17 cellular contexts compared by ENCODE assay signal in the genomic region with DNA sequence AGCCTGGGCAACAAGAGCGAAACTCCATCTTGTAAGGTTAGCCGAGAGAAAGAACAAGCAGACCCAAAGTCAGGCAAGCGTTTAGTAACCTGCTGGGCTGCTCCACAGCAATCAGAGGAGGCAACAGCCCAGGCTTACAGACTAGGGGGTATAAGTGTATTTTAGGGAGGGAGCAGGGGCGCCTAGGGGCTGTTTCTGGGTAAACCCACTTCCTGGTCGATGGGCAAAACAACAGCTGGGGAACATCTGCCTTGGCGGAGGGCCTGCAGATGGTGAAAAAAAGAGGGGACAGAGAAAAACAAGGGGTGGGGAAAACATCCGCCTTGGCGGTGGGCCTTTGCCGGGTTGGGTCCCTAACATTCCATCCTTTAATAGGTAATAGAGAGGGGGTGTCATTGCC. TPM values are rescaled to one million over a fixed set of nuclear protein-coding genes. Genes with fewer than 3 reads are reported as not detected.
DNase-seq lines count a peak whose midpoint lies in the region; TF ChIP-seq lines count a peak whose summit lies in the region.
"Had no signal": no experiment of that assay in that cellular context is flagged by ENCODE, and none has a peak within 500 bp of the region (broad histone marks: within the 10 kb centered on the region; RNA-seq: fewer than 3 reads in every experiment).

No MANE protein-coding gene starts in this region.

- H3K9me3 Mint-ChIP-seq in Calu3 (ENCODE audit: low read depth, unreplicated experiment) = no peaks in the 10 kb centered on the region
- H3K9me3 Mint-ChIP-seq: CD4-positive, alpha-beta memory T cell had no signal

- H3K27ac Mint-ChIP-seq in Calu3 (ENCODE audit: unreplicated experiment) = no peak overlapping the region
- H3K27ac Mint-ChIP-seq: CD14-positive monocyte; CD4-positive, alpha-beta memory T cell had no signal

- no peak overlapping the region for H3K4me3 Mint-ChIP-seq in Calu3 (ENCODE audit: low read depth, unreplicated experiment)
- H3K4me3 Mint-ChIP-seq: CD14-positive monocyte; CD4-positive, alpha-beta memory T cell had no signal

- H3K4me1 ChIP-seq in DOHH2 (ENCODE audit: control insufficient read depth, low read length) (peaks cover 8% of the 10 kb centered on the region), OCI-LY1 (ENCODE audit: insufficient read depth, low read length, severe bottlenecking) (peaks cover 66% of the 10 kb centered on the region)
- H3K4me1 ChIP-seq: A549 had no signal

- no TSS peak for BruUV-seq in Calu3 (replicated peaks; lab: Mats Ljungman, UMichigan)

- CTCF ChIA-PET in Calu3 (lab: Charles Lee) = no interaction called here

- H3K27me3 ChIP-seq in DOHH2 (ENCODE audit: control insufficient read depth, low read length) (0 out of 2 replicates have a peak, but pooled peaks cover 6% of the 10 kb centered on the region), OCI-LY1 (ENCODE audit: insufficient read depth, low read length) (no peaks in the 10 kb centered on the region), dorsolateral prefrontal cortex (no peaks in the 10 kb centered on the region)

- H3K79me2 ChIP-seq in DOHH2 (ENCODE audit: control insufficient read depth, low read length) (no peaks in the 10 kb centered on the region), OCI-LY1 (ENCODE audit: insufficient read depth, low read length) (no peaks in the 10 kb centered on the region)

- H3K4me2 ChIP-seq in DOHH2 (ENCODE audit: low read length) (peak overlapping the region; percentile 19; the same call in 1 of the 2 replicates), OCI-LY1 (ENCODE audit: low read length) (peak overlapping the region; percentile 27; the same call in 1 of the 2 replicates)
- H3K4me2 ChIP-seq: A549 had no signal

- TF ChIP-seq CTCF in DOHH2 (IDR thresholded peaks at IDR 0.05; ENCODE audit: low read depth, low read length, poor library complexity, severe bottlenecking) = no peak
- no peak for TF ChIP-seq CTCF in OCI-LY1 (IDR thresholded peaks at IDR 0.05; ENCODE audit: low read length)
- no peak for TF ChIP-seq CTCF in Calu3 (IDR thresholded peaks at IDR 0.05; ENCODE audit: unreplicated experiment)
- no peak for TF ChIP-seq CTCF in dorsolateral prefrontal cortex (IDR thresholded peaks at IDR 0.05 in 54 of 56, conservative IDR thresholded peaks at IDR 0.05 in 2 of 56; ENCODE audit: low read depth in 1 of 56, partially characterized antibody in 56 of 56)

- no peaks in the 10 kb centered on the region for H3K4me1 Mint-ChIP-seq in Calu3 (ENCODE audit: low read depth, unreplicated experiment)
- H3K4me1 Mint-ChIP-seq: CD14-positive monocyte; CD4-positive, alpha-beta memory T cell had no signal

- H3K36me3 Mint-ChIP-seq in Calu3 (ENCODE audit: insufficient read depth, unreplicated experiment) = peaks cover 3% of the 10 kb centered on the region
- H3K36me3 Mint-ChIP-seq: CD14-positive monocyte; CD4-positive, alpha-beta memory T cell had no signal

- intact Hi-C loops in Calu3 (cut with micrococcal nuclease; ENCODE audit: unreplicated experiment) = no loop called here
- intact Hi-C loops in dorsolateral prefrontal cortex (cut with DNase I) = no loop called here

- H3K36me3 ChIP-seq in DOHH2 (ENCODE audit: control insufficient read depth, low read length) (no peaks in the 10 kb centered on the region), OCI-LY1 (ENCODE audit: insufficient read depth, low read length) (no peaks in the 10 kb centered on the region)

- H3K27ac ChIP-seq in DOHH2 (ENCODE audit: low read depth, low read length) = no peak overlapping the region
- peak overlapping the region; percentile 97 for H3K27ac ChIP-seq in OCI-LY1 (ENCODE audit: low read depth, low read length, poor library complexity, severe bottlenecking)
- no peak overlapping the region for H3K27ac ChIP-seq in dorsolateral prefrontal cortex
- H3K27ac ChIP-seq: 22Rv1, A549, GM23248 had no signal

- H3K27me3 Mint-ChIP-seq in Calu3 (ENCODE audit: unreplicated experiment) = no peaks in the 10 kb centered on the region

- no peaks in the 10 kb centered on the region for H3K9me3 ChIP-seq in DOHH2 (ENCODE audit: control insufficient read depth, insufficient read depth, low read length)
- H3K9me3 ChIP-seq in OCI-LY1 (ENCODE audit: low read length) = no peaks in the 10 kb centered on the region
- H3K9me3 ChIP-seq: A549 had no signal

- no peaks in the 10 kb centered on the region; the same call in 1 of the 2 replicates for H3F3A ChIP-seq in DOHH2 (ENCODE audit: control insufficient read depth, insufficient read depth)
- H3F3A ChIP-seq in OCI-LY1 (ENCODE audit: insufficient read depth, low read length) = peaks cover 3% of the 10 kb centered on the region; the same call in 1 of the 2 replicates

- no peak overlapping the region for H3K4me3 ChIP-seq in DOHH2 (ENCODE audit: low read length)
- H3K4me3 ChIP-seq in OCI-LY1 (ENCODE audit: low read depth, low read length, poor library complexity, severe bottlenecking) = no peak overlapping the region
- no peak overlapping the region for H3K4me3 ChIP-seq in dorsolateral prefrontal cortex
- H3K4me3 ChIP-seq: A549, GM23248, K562 had no signal

- no peaks in the 10 kb centered on the region for H4K20me1 ChIP-seq in DOHH2 (ENCODE audit: control insufficient read depth, insufficient read depth, low read depth, low read length)
- H4K20me1 ChIP-seq in OCI-LY1 (ENCODE audit: insufficient read depth, low read length) = no peaks in the 10 kb centered on the region

- H2AFZ ChIP-seq in OCI-LY1 (ENCODE audit: low read length) = no peak overlapping the region
- H2AFZ ChIP-seq: GM23248 had no signal

- H3K9me2 ChIP-seq in DOHH2 (replicated peaks; ENCODE audit: control insufficient read depth, low read length) (no peaks in the 10 kb centered on the region), OCI-LY1 (ENCODE audit: low read depth, low read length) (no peaks in the 10 kb centered on the region)

- DNase-seq in NCI-H2171 treated with DMSO at 0.1 percent for 48 hours (lab: John Stamatoyannopoulos, UW) = peak; percentile 11
- DNase-seq in NCI-H2171 (lab: John Stamatoyannopoulos, UW) = no peak
- DNase-seq in Calu3 = no peak
- no peak for DNase-seq in dorsolateral prefrontal cortex
- DNase-seq in RPMI8226 = no peak
- DNase-seq: AML-193; CD4-positive, alpha-beta memory T cell; DMS79 treated with DMSO at 0.1 percent for 48 hours; GM23248; HCEC 1CT; IMR-90 had no signal

- H3K9ac ChIP-seq in OCI-LY1 (ENCODE audit: low read length) = peak overlapping the region; percentile 36; the same call in 1 of the 2 replicates
- H3K9ac ChIP-seq: GM23248 had no signal

RNA-seq across cellular contexts. Expression of a gene that starts 5.2 kb away (rescaled TPM):
- total RNA-seq in Calu3 (2022) = not detected in 2 replicates
- under 1 TPM in 22 of 120 experiments, not detected in 98; 0.14 to 0.78 (median 0.32) TPM for total RNA-seq in dorsolateral prefrontal cortex
- total RNA-seq: CD4-positive, alpha-beta memory T cell; GM23248; IMR-90; K562 had no signal

RNA-seq across cellular contexts. Expression of a gene that starts 6.0 kb away (rescaled TPM):
- 27.2 and 30.4 TPM in 2 replicates for total RNA-seq in Calu3 (2022)
- total RNA-seq in dorsolateral prefrontal cortex = 10 to 100 TPM; 24.8 to 48.9 (median 33.6) TPM

RNA-seq across cellular contexts. Expression of a gene that starts 19.5 kb away (rescaled TPM):
- total RNA-seq in Calu3 (2022) (24.4 and 25.2 TPM in 2 replicates), dorsolateral prefrontal cortex (10 to 100 TPM; 19.2 to 51.0 (median 30.1) TPM)

RNA-seq across cellular contexts. Expression of a gene that starts 42.4 kb away (rescaled TPM):
- 21.8 and 23.5 TPM in 2 replicates for total RNA-seq in Calu3 (2022)
- 10 to 100 TPM; 36.4 to 92.8 (median 52.5) TPM for total RNA-seq in dorsolateral prefrontal cortex

RNA-seq across cellular contexts. Expression of a gene that starts 53.3 kb away (rescaled TPM):
- total RNA-seq in Calu3 (2022) (14.2 and 14.5 TPM in 2 replicates), dorsolateral prefrontal cortex (10 to 100 TPM in 117 of 120 experiments, 1 to 10 TPM in 3; 9.4 to 21.9 (median 13.0) TPM)
